In the genomic region with DNA sequence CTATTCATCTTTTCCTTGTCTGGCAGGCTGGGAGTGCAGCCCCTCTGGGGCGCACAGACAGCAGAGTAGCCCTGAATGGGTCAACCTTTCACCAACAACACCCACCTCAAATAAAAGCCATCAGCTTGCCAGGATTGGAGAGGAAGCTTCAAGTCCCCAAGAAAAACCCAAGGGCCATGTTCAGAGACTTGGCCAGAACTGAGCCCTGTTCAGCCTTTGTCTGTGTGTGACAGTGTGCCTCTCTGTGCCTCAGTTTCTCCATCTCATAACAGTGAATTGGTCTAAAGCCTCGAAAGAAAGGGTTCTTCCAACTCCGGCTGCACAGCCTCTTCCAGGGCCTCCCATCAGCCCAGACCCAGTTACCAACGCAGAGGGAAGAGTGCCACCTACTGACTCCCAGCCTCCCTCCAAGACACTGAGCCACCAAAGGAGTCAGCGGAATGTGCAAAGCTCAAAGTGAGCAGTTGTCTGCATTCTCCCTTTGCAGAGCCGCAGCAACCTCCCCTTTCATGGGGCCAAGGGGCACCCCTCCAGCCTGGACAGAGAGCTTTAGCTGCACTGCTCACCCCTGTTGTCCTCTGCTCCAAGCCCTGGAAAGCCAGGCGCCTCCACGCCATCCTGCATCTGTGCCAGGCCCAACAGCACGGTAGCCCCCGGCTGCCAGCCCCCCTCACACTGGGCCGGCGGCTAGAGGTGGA, we compare ENCODE assay signal across 8 cellular contexts.
DNase-seq lines count a peak whose midpoint lies in the region; ATAC-seq and TF ChIP-seq lines count a peak whose summit lies in the region.

No MANE protein-coding gene starts in this region.

- no peaks in the 10 kb centered on the region for H3K36me3 Mint-ChIP-seq in nephron (ENCODE audit: low read depth)

- CTCF ChIA-PET in HEK293 (lab: Yijun Ruan, JAX): interaction anchor here (0.5 to 2.7 kb wide), 23 partner anchors 12 to 1454 kb away, joined by 3 to 24 read pairs (median 3); no protein-coding TSS in a partner anchor
- CTCF ChIA-PET in PC-3 (lab: Charles Lee): interaction anchor here (1.0 kb wide), 1 partner anchor 51 kb away, joined by 3 read pairs; no protein-coding TSS in a partner anchor

- POLR2A ChIA-PET in HEK293 (lab: Yijun Ruan, JAX) (no interaction called here), PC-3 (lab: Charles Lee; ENCODE audit: unreplicated experiment) (no interaction called here)

- H3K27ac ChIP-seq in C4-2B (no peak overlapping the region), HEK293 (ENCODE audit: extremely low read depth, low read depth, low read length) (no peak overlapping the region), PC-3 (ENCODE audit: low read length) (no peak overlapping the region)

- no peak overlapping the region for H3K4me3 Mint-ChIP-seq in nephron

- peak overlapping the region in 2 of 3 experiments; percentile 9 for H3K27ac Mint-ChIP-seq in nephron

- H3K79me2 ChIP-seq in PC-3 (ENCODE audit: low read length): no peaks in the 10 kb centered on the region

- DNase-seq in PC-3 (peak; percentile 68), NCI-H2081 treated with DMSO at 0.1 percent for 48 hours (lab: John Stamatoyannopoulos, UW) (no peak), T-helper 9 cell (no peak)
- DNase-seq in stimulated activated CD4-positive, alpha-beta T cell treated with anti-CD3 and anti-CD28 coated beads, Interleukin-2, amount 100 ng/mL, for 48 hours: no peak

- H3K4me2 ChIP-seq in PC-3 (ENCODE audit: low read length): no peak overlapping the region

- no TSS peak for BruUV-seq in PC-3 (replicated peaks; lab: Mats Ljungman, UMichigan)

- peaks cover 19% of the 10 kb centered on the region for H3K27me3 Mint-ChIP-seq in nephron (ENCODE audit: low read depth)

- no peaks in the 10 kb centered on the region for H3K9me3 Mint-ChIP-seq in nephron

- intact Hi-C loops in PC-3 (cut with micrococcal nuclease): no loop called here

- H3K4me3 ChIP-seq in HEK293 (ENCODE audit: low read depth, low read length) (no peak overlapping the region), PC-3 (ENCODE audit: low read length) (no peak overlapping the region)

- ATAC-seq in PC-3 (peak; percentile 78), esophagus mucosa (peak; percentile 86)

- H3F3A ChIP-seq in PC-3 (ENCODE audit: low read length, unreplicated experiment): no peaks in the 10 kb centered on the region

- peaks cover 6% of the 10 kb centered on the region for H3K4me1 Mint-ChIP-seq in nephron

- TF ChIP-seq CTCF in C4-2B (conservative IDR thresholded peaks at IDR 0.05): peak; percentile 81
- peak; percentile 91 for TF ChIP-seq CTCF in HEK293 (tag by site-specific recombination; IDR thresholded peaks at IDR 0.05)
- TF ChIP-seq CTCF in PC-3 (conservative IDR thresholded peaks at IDR 0.05; ENCODE audit: low read depth, low read length): peak; percentile 80
- TF ChIP-seq CTCF in nephron (IDR thresholded peaks at IDR 0.05; ENCODE audit: unreplicated experiment in 3 of 3): peak; percentile 73 to 80 (median 78)

- no peaks in the 10 kb centered on the region for H3K9me2 ChIP-seq in PC-3 (replicated peaks; ENCODE audit: low read length)

- H3K4me1 ChIP-seq in HEK293 (ENCODE audit: control insufficient read depth, insufficient read depth, low read length): no peaks in the 10 kb centered on the region; the same call in 1 of the 2 replicates
- peaks cover 15% of the 10 kb centered on the region for H3K4me1 ChIP-seq in PC-3 (ENCODE audit: insufficient read depth, low read length)

- no peak overlapping the region for H3K9ac ChIP-seq in PC-3 (ENCODE audit: low read length)

- H3K9me3 ChIP-seq in HEK293 (ENCODE audit: control insufficient read depth, insufficient read depth, low read depth, low read length): no peaks in the 10 kb centered on the region
- no peaks in the 10 kb centered on the region for H3K9me3 ChIP-seq in PC-3 (ENCODE audit: low read length)

- H2AFZ ChIP-seq in PC-3 (ENCODE audit: low read length): no peak overlapping the region

- H4K20me1 ChIP-seq in PC-3 (ENCODE audit: low read length): no peaks in the 10 kb centered on the region

- H3K36me3 ChIP-seq in HEK293 (ENCODE audit: control insufficient read depth in 2 of 2, insufficient read depth in 1 of 2, low read length in 2 of 2): no peaks in the 10 kb centered on the region
- H3K36me3 ChIP-seq in PC-3 (ENCODE audit: low read depth, low read length): no peaks in the 10 kb centered on the region

- H3K27me3 ChIP-seq in PC-3 (ENCODE audit: low read length): no peaks in the 10 kb centered on the region

TF ChIP-seq in HEK293, 187 proteins besides CTCF, POLR2A, EP300 and RAD21:
- TF ChIP-seq ZNF654 (tag by site-specific recombination; IDR thresholded peaks at IDR 0.05; ENCODE audit: low read depth): peak; percentile 94
- TF ChIP-seq, protein P1, sequence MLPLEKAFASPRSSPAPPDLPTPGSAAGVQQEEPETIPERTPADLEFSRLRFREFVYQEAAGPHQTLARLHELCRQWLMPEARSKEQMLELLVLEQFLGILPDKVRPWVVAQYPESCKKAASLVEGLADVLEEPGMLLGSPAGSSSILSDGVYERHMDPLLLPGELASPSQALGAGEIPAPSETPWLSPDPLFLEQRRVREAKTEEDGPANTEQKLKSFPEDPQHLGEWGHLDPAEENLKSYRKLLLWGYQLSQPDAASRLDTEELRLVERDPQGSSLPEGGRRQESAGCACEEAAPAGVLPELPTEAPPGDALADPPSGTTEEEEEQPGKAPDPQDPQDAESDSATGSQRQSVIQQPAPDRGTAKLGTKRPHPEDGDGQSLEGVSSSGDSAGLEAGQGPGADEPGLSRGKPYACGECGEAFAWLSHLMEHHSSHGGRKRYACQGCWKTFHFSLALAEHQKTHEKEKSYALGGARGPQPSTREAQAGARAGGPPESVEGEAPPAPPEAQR (tag by site-specific recombination; IDR thresholded peaks at IDR 0.05): no peak
- 0 out of 2 replicates have a peak, but pooled peaks have one; percentile 38 for TF ChIP-seq ZNF600 (tag by site-specific recombination; IDR thresholded peaks at IDR 0.05)
- TF ChIP-seq, protein P2, sequence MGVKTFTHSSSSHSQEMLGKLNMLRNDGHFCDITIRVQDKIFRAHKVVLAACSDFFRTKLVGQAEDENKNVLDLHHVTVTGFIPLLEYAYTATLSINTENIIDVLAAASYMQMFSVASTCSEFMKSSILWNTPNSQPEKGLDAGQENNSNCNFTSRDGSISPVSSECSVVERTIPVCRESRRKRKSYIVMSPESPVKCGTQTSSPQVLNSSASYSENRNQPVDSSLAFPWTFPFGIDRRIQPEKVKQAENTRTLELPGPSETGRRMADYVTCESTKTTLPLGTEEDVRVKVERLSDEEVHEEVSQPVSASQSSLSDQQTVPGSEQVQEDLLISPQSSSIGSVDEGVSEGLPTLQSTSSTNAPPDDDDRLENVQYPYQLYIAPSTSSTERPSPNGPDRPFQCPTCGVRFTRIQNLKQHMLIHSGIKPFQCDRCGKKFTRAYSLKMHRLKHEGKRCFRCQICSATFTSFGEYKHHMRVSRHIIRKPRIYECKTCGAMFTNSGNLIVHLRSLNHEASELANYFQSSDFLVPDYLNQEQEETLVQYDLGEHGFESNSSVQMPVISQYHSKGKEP (tag by site-specific recombination; IDR thresholded peaks at IDR 0.05): no peak
